8 cellular contexts compared by ENCODE assay signal in the genomic region with DNA sequence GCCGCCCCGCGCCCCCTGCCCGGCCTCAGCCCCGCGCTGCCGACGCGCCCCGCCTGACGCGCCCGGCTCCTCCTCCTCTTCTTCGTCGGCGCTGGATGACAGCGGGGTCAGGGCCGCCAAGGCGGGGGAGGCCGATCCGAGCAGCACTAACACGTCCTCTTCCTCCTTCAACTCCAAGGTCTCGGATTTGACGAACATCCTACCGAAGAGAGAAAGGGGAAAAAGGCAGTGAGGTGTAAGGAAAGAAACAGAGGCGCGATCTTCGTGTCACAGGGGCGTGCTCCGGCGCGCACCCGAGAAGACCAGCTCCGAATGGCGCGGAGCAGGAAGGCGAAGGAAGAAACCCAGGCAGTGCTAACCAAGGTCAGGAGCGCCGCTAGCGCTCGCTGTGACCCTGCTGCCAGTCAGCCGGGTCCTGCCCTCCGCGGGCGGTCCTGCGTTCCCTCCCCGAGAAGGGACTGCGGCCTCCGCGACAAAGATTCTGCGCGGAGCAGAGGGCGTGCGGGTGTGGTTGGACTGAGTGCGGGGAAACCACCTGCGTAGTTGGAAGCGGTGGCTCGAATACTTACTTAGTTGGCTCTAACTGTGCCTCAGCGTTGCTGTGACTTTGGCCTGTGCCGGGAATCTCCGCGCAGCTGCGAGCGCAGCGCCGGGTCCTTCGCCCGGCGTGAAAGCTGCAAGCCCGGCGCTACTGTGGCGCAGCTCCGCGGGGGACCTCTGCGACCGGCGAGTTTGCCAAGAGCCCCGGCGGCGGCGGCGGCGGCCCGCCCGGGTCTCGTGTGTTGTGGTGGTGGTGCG. TPM values are rescaled to one million over a fixed set of nuclear protein-coding genes. Genes with fewer than 3 reads are reported as not detected.
A peak's percentile ranks its signal among the peaks of the same experiment; 100 is the strongest.
DNase-seq lines count a peak whose midpoint lies in the region; ATAC-seq and TF ChIP-seq lines count a peak whose summit lies in the region.

No MANE protein-coding gene starts in this region.

- ATAC-seq in GM19452 (IDR thresholded peaks at IDR 0.05; ENCODE audit: unreplicated experiment) = peak; percentile 42
- peak; percentile 43 for ATAC-seq in HG03432 (IDR thresholded peaks at IDR 0.05; ENCODE audit: unreplicated experiment)
- peak; percentile 50 to 66 for ATAC-seq in upper lobe of left lung (ENCODE audit: low FRiP score in 2 of 2)

- TF ChIP-seq CTCF in SK-N-SH (IDR thresholded peaks at IDR 0.05) (no peak), upper lobe of left lung (IDR thresholded peaks at IDR 0.05) (no peak)

- TF ChIP-seq RAD21 in SK-N-SH (IDR thresholded peaks at IDR 0.05; ENCODE audit: low read length) = 0 out of 2 replicates have a peak, but pooled peaks have one; percentile 2

- peaks cover 3% of the 10 kb centered on the region for H3F3A ChIP-seq in SK-N-SH (replicated peaks; ENCODE audit: insufficient read depth)

- TF ChIP-seq EP300 in SK-N-SH (IDR thresholded peaks at IDR 0.05; ENCODE audit: borderline replicate concordance in 1 of 2, low read depth in 1 of 2, low read length in 1 of 2) = no peak
- no peak for TF ChIP-seq EP300 in upper lobe of left lung (IDR thresholded peaks at IDR 0.05)

- H3K27ac ChIP-seq in SK-N-SH (ENCODE audit: low read depth in 2 of 2, low read length in 1 of 2) (peak overlapping the region in 1 of 2 experiments; percentile 34; a peak in 1 of 4 replicates), ectodermal cell (ENCODE audit: insufficient read depth, low read depth, low read length, poor library complexity, severe bottlenecking) (no peak overlapping the region), mesodermal cell (ENCODE audit: low read depth, low read length, severe bottlenecking) (no peak overlapping the region), upper lobe of left lung (no peak overlapping the region)

- H3K79me2 ChIP-seq in SK-N-SH (ENCODE audit: insufficient read depth) = no peaks in the 10 kb centered on the region

- no peak for TF ChIP-seq POLR2A in upper lobe of left lung (IDR thresholded peaks at IDR 0.05)

- H3K9ac ChIP-seq in ES-I3 (ENCODE audit: low read depth, low read length) (peak overlapping the region; percentile 51; the same call in 1 of the 2 replicates), SK-N-SH (no peak overlapping the region)

- 2% methylated on average over 32 of the region's 87 CpGs for WGBS in SK-N-SH (ENCODE audit: low lambda C conversion rate)
- WGBS in ectodermal cell, 2 experiments = 1% methylated on average over 87 of the region's 87 CpGs
- WGBS in mesodermal cell (ENCODE audit: insufficient coverage in 2 of 2), 2 experiments = 1% methylated on average over 47 to 50 of the region's 87 CpGs
- 0 to 2% methylated on average over 19 to 57 of the region's 87 CpGs for WGBS in upper lobe of left lung, 2 donors

- H3K27me3 ChIP-seq in SK-N-SH (ENCODE audit: insufficient read depth) (peaks cover 50% of the 10 kb centered on the region), ectodermal cell (ENCODE audit: control insufficient read depth, insufficient read depth, low read length, poor library complexity, severe bottlenecking) (peaks cover 100% of the 10 kb centered on the region), upper lobe of left lung (peaks cover 3 to 84% (median 55%) of the 10 kb centered on the region in 4 donors)

- no peaks in the 10 kb centered on the region for H4K20me1 ChIP-seq in SK-N-SH (ENCODE audit: insufficient read depth)

- H3K4me1 ChIP-seq in ES-I3 (ENCODE audit: insufficient read depth, low read length) = peaks cover 9% of the 10 kb centered on the region
- peaks cover 14 to 31% of the 10 kb centered on the region in 2 experiments; a peak in 2 of 4 replicates for H3K4me1 ChIP-seq in SK-N-SH (ENCODE audit: control insufficient read depth in 1 of 2, insufficient read depth in 2 of 2, low read depth in 1 of 2, low read length in 1 of 2)
- H3K4me1 ChIP-seq in ectodermal cell (ENCODE audit: control insufficient read depth, insufficient read depth, low read length) = peaks cover 46% of the 10 kb centered on the region
- peaks cover 18% of the 10 kb centered on the region for H3K4me1 ChIP-seq in mesodermal cell (ENCODE audit: control insufficient read depth, insufficient read depth, low read length, poor library complexity, severe bottlenecking)
- peaks cover 31 to 50% (median 46%) of the 10 kb centered on the region in 4 donors for H3K4me1 ChIP-seq in upper lobe of left lung

- no peaks in the 10 kb centered on the region for H3K9me3 ChIP-seq in ES-I3 (ENCODE audit: control insufficient read depth, insufficient read depth, low read length)
- H3K9me3 ChIP-seq in SK-N-SH = no peaks in the 10 kb centered on the region
- no peaks in the 10 kb centered on the region for H3K9me3 ChIP-seq in ectodermal cell (ENCODE audit: control insufficient read depth, low read length)
- no peaks in the 10 kb centered on the region for H3K9me3 ChIP-seq in mesodermal cell (ENCODE audit: control insufficient read depth, low read length)
- peaks cover 0 to 5% (median 0%) of the 10 kb centered on the region in 4 donors for H3K9me3 ChIP-seq in upper lobe of left lung

- H2AFZ ChIP-seq in SK-N-SH (ENCODE audit: low read depth) = peak overlapping the region; percentile 87; the same call in 1 of the 2 replicates

- H3K4me3 ChIP-seq in SK-N-SH (ENCODE audit: low read depth in 2 of 2, low read length in 1 of 2) (peak overlapping the region; percentile 56 to 73), ectodermal cell (ENCODE audit: insufficient read depth, low read depth, low read length) (peak overlapping the region; percentile 24), mesodermal cell (ENCODE audit: extremely low read depth, insufficient read depth, low read length, poor library complexity, severe bottlenecking) (peak overlapping the region; percentile 37), upper lobe of left lung (peak overlapping the region; percentile 20 to 58 (median 46))

- CTCF ChIA-PET in SK-N-SH (lab: Yijun Ruan, JAX) = interaction anchor here (0.9 to 2.4 kb wide), 3 partner anchors 20 to 188 kb away, joined by 4 to 15 read pairs (median 6); no protein-coding TSS in a partner anchor

- H3K9me2 ChIP-seq in SK-N-SH = no peaks in the 10 kb centered on the region

- DNase-seq in SK-N-SH (peak; percentile 75), upper lobe of left lung (peak in 1 of 2 donors; percentile 89), NCI-H774 (lab: John Stamatoyannopoulos, UW) (no peak)

- peak overlapping the region; percentile 99 for H3K4me2 ChIP-seq in SK-N-SH

- POLR2A ChIA-PET in SK-N-SH (lab: Yijun Ruan, JAX) = interaction anchor here (1.0 kb wide), 1 partner anchor 244 kb away, joined by 3 read pairs; no protein-coding TSS in a partner anchor

- H3K36me3 ChIP-seq in ES-I3 (ENCODE audit: insufficient read depth, low read length) (no peaks in the 10 kb centered on the region), SK-N-SH (replicated peaks in 1 of 2; ENCODE audit: control insufficient read depth in 1 of 2, insufficient read depth in 2 of 2, low read length in 1 of 2) (no peaks in the 10 kb centered on the region), ectodermal cell (ENCODE audit: control insufficient read depth, insufficient read depth, low read length) (no peaks in the 10 kb centered on the region), mesodermal cell (ENCODE audit: control insufficient read depth, insufficient read depth, low read length) (no peaks in the 10 kb centered on the region), upper lobe of left lung (no peaks in the 10 kb centered on the region)

TF ChIP-seq in SK-N-SH, 30 proteins besides CTCF, POLR2A, EP300 and RAD21:
- TF ChIP-seq FOXJ3 (CRISPR knock-in tag; IDR thresholded peaks at IDR 0.05) (no peak), FOSL2 (IDR thresholded peaks at IDR 0.05; ENCODE audit: borderline replicate concordance, low read depth) (no peak), YY1 (IDR thresholded peaks at IDR 0.05; ENCODE audit: low read depth) (no peak), RCOR1 (IDR thresholded peaks at IDR 0.05; ENCODE audit: low read length) (no peak), EZH2phosphoT487 (IDR thresholded peaks at IDR 0.05; ENCODE audit: borderline replicate concordance, low read depth) (no peak), SMC3 (IDR thresholded peaks at IDR 0.05; ENCODE audit: low read depth, low read length) (no peak), MXI1 (IDR thresholded peaks at IDR 0.05; ENCODE audit: low read depth, low read length) (0 out of 2 replicates have a peak, but pooled peaks have one; percentile 37), POLR2AphosphoS5 (IDR thresholded peaks at IDR 0.05; ENCODE audit: low read depth, low read length) (no peak), NRF1 (IDR thresholded peaks at IDR 0.05; ENCODE audit: low read depth, low read length) (0 out of 2 replicates have a peak, but pooled peaks have one; percentile 17)
- TF ChIP-seq, protein P1, sequence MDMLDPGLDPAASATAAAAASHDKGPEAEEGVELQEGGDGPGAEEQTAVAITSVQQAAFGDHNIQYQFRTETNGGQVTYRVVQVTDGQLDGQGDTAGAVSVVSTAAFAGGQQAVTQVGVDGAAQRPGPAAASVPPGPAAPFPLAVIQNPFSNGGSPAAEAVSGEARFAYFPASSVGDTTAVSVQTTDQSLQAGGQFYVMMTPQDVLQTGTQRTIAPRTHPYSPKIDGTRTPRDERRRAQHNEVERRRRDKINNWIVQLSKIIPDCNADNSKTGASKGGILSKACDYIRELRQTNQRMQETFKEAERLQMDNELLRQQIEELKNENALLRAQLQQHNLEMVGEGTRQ (IDR thresholded peaks at IDR 0.05; ENCODE audit: borderline replicate concordance, low read depth, low read length) = no peak

RNA-seq across cellular contexts. Expression of gene NEUROG2, which starts 0.5 kb away (rescaled TPM):
- polyA plus RNA-seq in SK-N-SH (2012; rRNA removed) = not detected in 2 replicates
- 0.03 TPM in 1 of 2 replicates, not detected in the other for polyA plus RNA-seq in SK-N-SH (2012; cell fraction: cytosol; rRNA removed)
- 0.04 TPM in 1 of 2 replicates, not detected in the other for polyA plus RNA-seq in SK-N-SH (2012; cell fraction: nucleus; rRNA removed)
- polyA plus RNA-seq in ectodermal cell (2013, experiment 1 of 4) = 0.91 TPM
- 0.76 TPM for polyA plus RNA-seq in ectodermal cell (2013, experiment 2 of 4)
- 1.4 TPM for polyA plus RNA-seq in ectodermal cell (2013, experiment 3 of 4)
- polyA plus RNA-seq in ectodermal cell (2013, experiment 4 of 4) = 1.7 TPM
- 0.26 TPM for polyA plus RNA-seq in mesodermal cell (2013, experiment 1 of 2)
- 0.15 TPM for polyA plus RNA-seq in mesodermal cell (2013, experiment 2 of 2)
- total RNA-seq in upper lobe of left lung = not detected
